ENCODE assay signal across 33 cellular contexts in genomic region chr2:196568506-196568905, GRCh38.
"Had no signal": no experiment of that assay in that cellular context is flagged by ENCODE, and none has a peak within 500 bp of the region (broad histone marks: within the 10 kb centered on the region; RNA-seq: fewer than 3 reads in every experiment).

No MANE protein-coding gene starts in this region.

- H3K27me3 ChIP-seq: MG63, SJCRH30 had no signal

- ATAC-seq: Panc1, Right ventricle myocardium inferior, SK-N-SH treated with all-trans-retinoic acid at 6 μM for 48 hours had no signal

- DNase-seq: Kasumi-1, KG1, MG63, NCI-H1048, NCI-H1092 treated with DMSO at 0.1 percent for 48 hours, NCI-H1105 treated with DMSO at 0.1 percent for 48 hours, NCI-H1417, NCI-H1436, NCI-H146, NCI-H1694, NCI-H187, NCI-H1930, NCI-H2029 treated with DMSO at 0.1 percent for 48 hours, NCI-H2081 treated with DMSO at 0.1 percent for 48 hours, NCI-H2107, NCI-H2171, NCI-H226, NCI-H446 treated with DMSO at 0.1 percent for 48 hours, NCI-H510A, NCI-H524, NCI-H526, NCI-H69, NCI-H748 treated with DMSO at 0.1 percent for 48 hours, NCI-H82, PC-9, SHP77, SIG-M5, SJCRH30 had no signal

- H3K4me2 ChIP-seq: PC-9 had no signal

- H2AFZ ChIP-seq: PC-9 had no signal

- H3K36me3 ChIP-seq: MG63, SJCRH30 had no signal

- H3K4me1 ChIP-seq: SJCRH30 had no signal

- H3K4me3 ChIP-seq: MG63, PC-9, SJCRH30, SK-N-MC had no signal

- H3K27ac ChIP-seq: PC-9, RWPE1, SJCRH30, SK-N-MC had no signal
